8 cellular contexts compared by ENCODE assay signal in genomic region chr14:88562831-88563686, GRCh38. TPM values are rescaled to one million over a fixed set of nuclear protein-coding genes. Genes with fewer than 3 reads are reported as not detected.
DNase-seq lines count a peak whose midpoint lies in the region; ATAC-seq lines count a peak whose summit lies in the region.

A gene with protein sequence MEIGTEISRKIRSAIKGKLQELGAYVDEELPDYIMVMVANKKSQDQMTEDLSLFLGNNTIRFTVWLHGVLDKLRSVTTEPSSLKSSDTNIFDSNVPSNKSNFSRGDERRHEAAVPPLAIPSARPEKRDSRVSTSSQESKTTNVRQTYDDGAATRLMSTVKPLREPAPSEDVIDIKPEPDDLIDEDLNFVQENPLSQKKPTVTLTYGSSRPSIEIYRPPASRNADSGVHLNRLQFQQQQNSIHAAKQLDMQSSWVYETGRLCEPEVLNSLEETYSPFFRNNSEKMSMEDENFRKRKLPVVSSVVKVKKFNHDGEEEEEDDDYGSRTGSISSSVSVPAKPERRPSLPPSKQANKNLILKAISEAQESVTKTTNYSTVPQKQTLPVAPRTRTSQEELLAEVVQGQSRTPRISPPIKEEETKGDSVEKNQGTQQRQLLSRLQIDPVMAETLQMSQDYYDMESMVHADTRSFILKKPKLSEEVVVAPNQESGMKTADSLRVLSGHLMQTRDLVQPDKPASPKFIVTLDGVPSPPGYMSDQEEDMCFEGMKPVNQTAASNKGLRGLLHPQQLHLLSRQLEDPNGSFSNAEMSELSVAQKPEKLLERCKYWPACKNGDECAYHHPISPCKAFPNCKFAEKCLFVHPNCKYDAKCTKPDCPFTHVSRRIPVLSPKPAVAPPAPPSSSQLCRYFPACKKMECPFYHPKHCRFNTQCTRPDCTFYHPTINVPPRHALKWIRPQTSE (plus strand): TSS chr14:88563037. CDS start chr14:88563134, 97 bp downstream.

- peak; percentile 61 for DNase-seq in DMS153 (lab: John Stamatoyannopoulos, UW)
- peak; percentile 82 for DNase-seq in HuH-7.5 (ENCODE audit: low spot score)
- peak; percentile 87 for DNase-seq in OCI-M1 (lab: John Stamatoyannopoulos, UW)
- peak; percentile 82 for DNase-seq in activated T-cell treated with anti-CD3 and anti-CD28 coated beads for 4 hours
- DNase-seq in epithelial cell of prostate (ENCODE audit: low read depth, low spot score): no peak
- DNase-seq in mucosa of gallbladder (ENCODE audit: low spot score): peak; percentile 84
- DNase-seq in stimulated activated CD8-positive, alpha-beta memory T cell treated with anti-CD3 and anti-CD28 coated beads, Interleukin-4, amount 100 ng/mL, for 48 hours: peak; percentile 91

- peak; percentile 95 for ATAC-seq in GM21526 (IDR thresholded peaks at IDR 0.05; ENCODE audit: low FRiP score, unreplicated experiment)

- H3K27ac ChIP-seq in epithelial cell of prostate: peak within 1 kb of the TSS; percentile 68

RNA-seq across cellular contexts. Expression of the gene that starts here (rescaled TPM):
- total RNA-seq in mucosa of gallbladder: 50.5 TPM
